In genomic region chr4:94447754-94448411, GRCh38 we compare ENCODE assay signal across 1 cellular context.
A peak's percentile ranks its signal among the peaks of the same experiment; 100 is the strongest.
TF ChIP-seq lines count a peak whose summit lies in the region.

No MANE protein-coding gene starts in this region.

TF ChIP-seq in HEK293, 187 proteins besides CTCF, POLR2A, EP300 and RAD21 (continued from another document and continues in another):
- TF ChIP-seq, protein P1, sequence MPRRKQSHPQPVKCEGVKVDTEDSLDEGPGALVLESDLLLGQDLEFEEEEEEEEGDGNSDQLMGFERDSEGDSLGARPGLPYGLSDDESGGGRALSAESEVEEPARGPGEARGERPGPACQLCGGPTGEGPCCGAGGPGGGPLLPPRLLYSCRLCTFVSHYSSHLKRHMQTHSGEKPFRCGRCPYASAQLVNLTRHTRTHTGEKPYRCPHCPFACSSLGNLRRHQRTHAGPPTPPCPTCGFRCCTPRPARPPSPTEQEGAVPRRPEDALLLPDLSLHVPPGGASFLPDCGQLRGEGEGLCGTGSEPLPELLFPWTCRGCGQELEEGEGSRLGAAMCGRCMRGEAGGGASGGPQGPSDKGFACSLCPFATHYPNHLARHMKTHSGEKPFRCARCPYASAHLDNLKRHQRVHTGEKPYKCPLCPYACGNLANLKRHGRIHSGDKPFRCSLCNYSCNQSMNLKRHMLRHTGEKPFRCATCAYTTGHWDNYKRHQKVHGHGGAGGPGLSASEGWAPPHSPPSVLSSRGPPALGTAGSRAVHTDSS (tag by site-specific recombination; IDR thresholded peaks at IDR 0.05): 0 out of 2 replicates have a peak, but pooled peaks have one; percentile 5
- TF ChIP-seq OSR2 (tag by site-specific recombination; IDR thresholded peaks at IDR 0.05): peak; percentile 93
- TF ChIP-seq, protein P2, sequence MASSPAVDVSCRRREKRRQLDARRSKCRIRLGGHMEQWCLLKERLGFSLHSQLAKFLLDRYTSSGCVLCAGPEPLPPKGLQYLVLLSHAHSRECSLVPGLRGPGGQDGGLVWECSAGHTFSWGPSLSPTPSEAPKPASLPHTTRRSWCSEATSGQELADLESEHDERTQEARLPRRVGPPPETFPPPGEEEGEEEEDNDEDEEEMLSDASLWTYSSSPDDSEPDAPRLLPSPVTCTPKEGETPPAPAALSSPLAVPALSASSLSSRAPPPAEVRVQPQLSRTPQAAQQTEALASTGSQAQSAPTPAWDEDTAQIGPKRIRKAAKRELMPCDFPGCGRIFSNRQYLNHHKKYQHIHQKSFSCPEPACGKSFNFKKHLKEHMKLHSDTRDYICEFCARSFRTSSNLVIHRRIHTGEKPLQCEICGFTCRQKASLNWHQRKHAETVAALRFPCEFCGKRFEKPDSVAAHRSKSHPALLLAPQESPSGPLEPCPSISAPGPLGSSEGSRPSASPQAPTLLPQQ (tag by site-specific recombination; IDR thresholded peaks at IDR 0.05): no peak
- no peak for TF ChIP-seq ZNF660 (tag by site-specific recombination; IDR thresholded peaks at IDR 0.05)
- TF ChIP-seq ZNF561 (tag by site-specific recombination; IDR thresholded peaks at IDR 0.05; ENCODE audit: borderline replicate concordance): 0 out of 2 replicates have a peak, but pooled peaks have one; percentile 18
- TF ChIP-seq ZSCAN16 (tag by site-specific recombination; IDR thresholded peaks at IDR 0.05): no peak
- TF ChIP-seq, protein P3, sequence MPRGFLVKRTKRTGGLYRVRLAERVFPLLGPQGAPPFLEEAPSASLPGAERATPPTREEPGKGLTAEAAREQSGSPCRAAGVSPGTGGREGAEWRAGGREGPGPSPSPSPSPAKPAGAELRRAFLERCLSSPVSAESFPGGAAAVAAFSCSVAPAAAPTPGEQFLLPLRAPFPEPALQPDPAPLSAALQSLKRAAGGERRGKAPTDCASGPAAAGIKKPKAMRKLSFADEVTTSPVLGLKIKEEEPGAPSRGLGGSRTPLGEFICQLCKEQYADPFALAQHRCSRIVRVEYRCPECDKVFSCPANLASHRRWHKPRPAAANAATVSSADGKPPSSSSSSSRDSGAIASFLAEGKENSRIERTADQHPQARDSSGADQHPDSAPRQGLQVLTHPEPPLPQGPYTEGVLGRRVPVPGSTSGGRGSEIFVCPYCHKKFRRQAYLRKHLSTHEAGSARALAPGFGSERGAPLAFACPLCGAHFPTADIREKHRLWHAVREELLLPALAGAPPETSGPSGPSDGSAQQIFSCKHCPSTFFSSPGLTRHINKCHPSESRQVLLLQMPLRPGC (tag by site-specific recombination; IDR thresholded peaks at IDR 0.05): peak; percentile 70
- no peak for TF ChIP-seq ZNF677 (tag by site-specific recombination; IDR thresholded peaks at IDR 0.05)
- TF ChIP-seq ZNF138 (tag by site-specific recombination; IDR thresholded peaks at IDR 0.05; ENCODE audit: borderline replicate concordance): no peak
- no peak for TF ChIP-seq HOXA7 (CRISPR knock-in tag; IDR thresholded peaks at IDR 0.05; ENCODE audit: borderline replicate concordance)
- peak; percentile 83 for TF ChIP-seq BCL6B (tag by site-specific recombination; IDR thresholded peaks at IDR 0.05)
- peak; percentile 96 for TF ChIP-seq WT1 (tag by site-specific recombination; IDR thresholded peaks at IDR 0.05)
- 0 out of 2 replicates have a peak, but pooled peaks have one; percentile 19 for TF ChIP-seq SP2 (tag by site-specific recombination; IDR thresholded peaks at IDR 0.05)
- 0 out of 2 replicates have a peak, but pooled peaks have one; percentile 71 for TF ChIP-seq ZNF24 (tag by site-specific recombination; IDR thresholded peaks at IDR 0.05)
- TF ChIP-seq ZNF521 (tag by site-specific recombination; IDR thresholded peaks at IDR 0.05): no peak
- TF ChIP-seq EGR2 (tag by site-specific recombination; IDR thresholded peaks at IDR 0.05; ENCODE audit: low read depth): no peak
- peak; percentile 84 for TF ChIP-seq OVOL3 (tag by site-specific recombination; IDR thresholded peaks at IDR 0.05)
- no peak for TF ChIP-seq ZNF274 (IDR thresholded peaks at IDR 0.05; ENCODE audit: low read length)
- TF ChIP-seq ZNF274 (tag by site-specific recombination; IDR thresholded peaks at IDR 0.05; ENCODE audit: borderline replicate concordance): no peak
- TF ChIP-seq ZNF501 (tag by site-specific recombination; IDR thresholded peaks at IDR 0.05): no peak
- no peak for TF ChIP-seq ZNF777 (tag by site-specific recombination; IDR thresholded peaks at IDR 0.05; ENCODE audit: borderline replicate concordance)
- TF ChIP-seq ZNF239 (tag by site-specific recombination; IDR thresholded peaks at IDR 0.05): no peak
- TF ChIP-seq HOXC10 (CRISPR knock-in tag; IDR thresholded peaks at IDR 0.05): no peak
- no peak for TF ChIP-seq ZBTB7A (tag by site-specific recombination; IDR thresholded peaks at IDR 0.05; ENCODE audit: low read depth)
- TF ChIP-seq ATF2 (tag by site-specific recombination; IDR thresholded peaks at IDR 0.05; ENCODE audit: low read depth): no peak; the same call in 1 of the 2 replicates
- TF ChIP-seq ZNF610 (tag by site-specific recombination; IDR thresholded peaks at IDR 0.05; ENCODE audit: borderline replicate concordance): no peak
- TF ChIP-seq ZNF626 (tag by site-specific recombination; IDR thresholded peaks at IDR 0.05): no peak
- peak; percentile 8; the same call in 1 of the 2 replicates for TF ChIP-seq ZSCAN23 (tag by site-specific recombination; IDR thresholded peaks at IDR 0.05)
- TF ChIP-seq ZNF514 (tag by site-specific recombination; IDR thresholded peaks at IDR 0.05): no peak
- no peak for TF ChIP-seq ZNF791 (tag by site-specific recombination; IDR thresholded peaks at IDR 0.05)
- TF ChIP-seq ZNF423 (tag by site-specific recombination; IDR thresholded peaks at IDR 0.05): no peak
- peak; percentile 61 for TF ChIP-seq GLI2 (tag by site-specific recombination; IDR thresholded peaks at IDR 0.05; ENCODE audit: borderline replicate concordance, low read depth)
- TF ChIP-seq, protein P4, sequence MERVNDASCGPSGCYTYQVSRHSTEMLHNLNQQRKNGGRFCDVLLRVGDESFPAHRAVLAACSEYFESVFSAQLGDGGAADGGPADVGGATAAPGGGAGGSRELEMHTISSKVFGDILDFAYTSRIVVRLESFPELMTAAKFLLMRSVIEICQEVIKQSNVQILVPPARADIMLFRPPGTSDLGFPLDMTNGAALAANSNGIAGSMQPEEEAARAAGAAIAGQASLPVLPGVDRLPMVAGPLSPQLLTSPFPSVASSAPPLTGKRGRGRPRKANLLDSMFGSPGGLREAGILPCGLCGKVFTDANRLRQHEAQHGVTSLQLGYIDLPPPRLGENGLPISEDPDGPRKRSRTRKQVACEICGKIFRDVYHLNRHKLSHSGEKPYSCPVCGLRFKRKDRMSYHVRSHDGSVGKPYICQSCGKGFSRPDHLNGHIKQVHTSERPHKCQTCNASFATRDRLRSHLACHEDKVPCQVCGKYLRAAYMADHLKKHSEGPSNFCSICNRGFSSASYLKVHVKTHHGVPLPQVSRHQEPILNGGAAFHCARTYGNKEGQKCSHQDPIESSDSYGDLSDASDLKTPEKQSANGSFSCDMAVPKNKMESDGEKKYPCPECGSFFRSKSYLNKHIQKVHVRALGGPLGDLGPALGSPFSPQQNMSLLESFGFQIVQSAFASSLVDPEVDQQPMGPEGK (tag by site-specific recombination; IDR thresholded peaks at IDR 0.05): peak; percentile 62
- TF ChIP-seq ZNF571 (tag by site-specific recombination; IDR thresholded peaks at IDR 0.05): no peak
- TF ChIP-seq, protein P5, sequence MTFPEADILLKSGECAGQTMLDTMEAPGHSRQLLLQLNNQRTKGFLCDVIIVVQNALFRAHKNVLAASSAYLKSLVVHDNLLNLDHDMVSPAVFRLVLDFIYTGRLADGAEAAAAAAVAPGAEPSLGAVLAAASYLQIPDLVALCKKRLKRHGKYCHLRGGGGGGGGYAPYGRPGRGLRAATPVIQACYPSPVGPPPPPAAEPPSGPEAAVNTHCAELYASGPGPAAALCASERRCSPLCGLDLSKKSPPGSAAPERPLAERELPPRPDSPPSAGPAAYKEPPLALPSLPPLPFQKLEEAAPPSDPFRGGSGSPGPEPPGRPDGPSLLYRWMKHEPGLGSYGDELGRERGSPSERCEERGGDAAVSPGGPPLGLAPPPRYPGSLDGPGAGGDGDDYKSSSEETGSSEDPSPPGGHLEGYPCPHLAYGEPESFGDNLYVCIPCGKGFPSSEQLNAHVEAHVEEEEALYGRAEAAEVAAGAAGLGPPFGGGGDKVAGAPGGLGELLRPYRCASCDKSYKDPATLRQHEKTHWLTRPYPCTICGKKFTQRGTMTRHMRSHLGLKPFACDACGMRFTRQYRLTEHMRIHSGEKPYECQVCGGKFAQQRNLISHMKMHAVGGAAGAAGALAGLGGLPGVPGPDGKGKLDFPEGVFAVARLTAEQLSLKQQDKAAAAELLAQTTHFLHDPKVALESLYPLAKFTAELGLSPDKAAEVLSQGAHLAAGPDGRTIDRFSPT (tag by site-specific recombination; IDR thresholded peaks at IDR 0.05): peak; percentile 39; the same call in 1 of the 2 replicates
- peak; percentile 78 for TF ChIP-seq ZNF629 (tag by site-specific recombination; IDR thresholded peaks at IDR 0.05)
- TF ChIP-seq PRDM1 (tag by site-specific recombination; IDR thresholded peaks at IDR 0.05): no peak
- TF ChIP-seq KLF8 (tag by site-specific recombination; IDR thresholded peaks at IDR 0.05): peak; percentile 71
- TF ChIP-seq ZNF416 (tag by site-specific recombination; IDR thresholded peaks at IDR 0.05): no peak
- TF ChIP-seq GFI1B (tag by site-specific recombination; IDR thresholded peaks at IDR 0.05): 0 out of 2 replicates have a peak, but pooled peaks have one; percentile 46
- TF ChIP-seq ZNF830 (tag by site-specific recombination; IDR thresholded peaks at IDR 0.05; ENCODE audit: low read depth): no peak
- TF ChIP-seq ZNF747 (tag by site-specific recombination; IDR thresholded peaks at IDR 0.05): no peak
- peak; percentile 96 for TF ChIP-seq TCF7L2 (IDR thresholded peaks at IDR 0.05; ENCODE audit: borderline replicate concordance, low read depth, low read length)
- TF ChIP-seq, protein P6, sequence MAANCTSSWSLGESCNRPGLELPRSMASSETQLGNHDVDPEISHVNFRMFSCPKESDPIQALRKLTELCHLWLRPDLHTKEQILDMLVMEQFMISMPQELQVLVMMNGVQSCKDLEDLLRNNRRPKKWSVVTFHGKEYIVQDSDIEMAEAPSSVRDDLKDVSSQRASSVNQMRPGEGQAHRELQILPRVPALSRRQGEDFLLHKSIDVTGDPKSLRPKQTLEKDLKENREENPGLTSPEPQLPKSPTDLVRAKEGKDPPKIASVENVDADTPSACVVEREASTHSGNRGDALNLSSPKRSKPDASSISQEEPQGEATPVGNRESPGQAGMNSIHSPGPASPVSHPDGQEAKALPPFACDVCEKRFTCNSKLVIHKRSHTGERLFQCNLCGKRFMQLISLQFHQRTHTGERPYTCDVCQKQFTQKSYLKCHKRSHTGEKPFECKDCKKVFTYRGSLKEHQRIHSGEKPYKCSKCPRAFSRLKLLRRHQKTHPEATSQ (tag by site-specific recombination; IDR thresholded peaks at IDR 0.05): no peak
- TF ChIP-seq ZNF510 (tag by site-specific recombination; IDR thresholded peaks at IDR 0.05; ENCODE audit: insufficient replicate concordance): no peak
- no peak for TF ChIP-seq ZNF585B (tag by site-specific recombination; IDR thresholded peaks at IDR 0.05)
- peak; percentile 55 for TF ChIP-seq ZXDB (tag by site-specific recombination; IDR thresholded peaks at IDR 0.05)
- 0 out of 2 replicates have a peak, but pooled peaks have one; percentile 48 for TF ChIP-seq ZBTB1 (tag by site-specific recombination; IDR thresholded peaks at IDR 0.05)
- peak; percentile 75; the same call in 1 of the 2 replicates for TF ChIP-seq TRIM28 (IDR thresholded peaks at IDR 0.05; ENCODE audit: borderline replicate concordance, low read length)
- peak; percentile 81 for TF ChIP-seq KLF10 (tag by site-specific recombination; IDR thresholded peaks at IDR 0.05)
- 0 out of 2 replicates have a peak, but pooled peaks have one; percentile 21 for TF ChIP-seq MYNN (tag by site-specific recombination; IDR thresholded peaks at IDR 0.05; ENCODE audit: borderline replicate concordance)
- peak; percentile 80 for TF ChIP-seq ZEB2 (tag by site-specific recombination; IDR thresholded peaks at IDR 0.05)
- TF ChIP-seq ZNF211 (tag by site-specific recombination; IDR thresholded peaks at IDR 0.05; ENCODE audit: low read depth): no peak
- no peak for TF ChIP-seq SETDB1 (IDR thresholded peaks at IDR 0.05; ENCODE audit: insufficient read length, low read length)
- no peak for TF ChIP-seq ZNF202 (tag by site-specific recombination; IDR thresholded peaks at IDR 0.05; ENCODE audit: borderline replicate concordance)
- TF ChIP-seq GLI4 (tag by site-specific recombination; IDR thresholded peaks at IDR 0.05): no peak
- peak; percentile 65 for TF ChIP-seq KLF16 (tag by site-specific recombination; IDR thresholded peaks at IDR 0.05)
